ENCODE assay signal across 9 cellular contexts in genomic region chr2:152594022-152594712, GRCh38.
DNase-seq lines count a peak whose midpoint lies in the region; ATAC-seq and TF ChIP-seq lines count a peak whose summit lies in the region.
"Had no signal": no experiment of that assay in that cellular context is flagged by ENCODE, and none has a peak within 500 bp of the region (broad histone marks: within the 10 kb centered on the region; RNA-seq: fewer than 3 reads in every experiment).

No MANE protein-coding gene starts in this region.

- intact Hi-C loops in Right ventricle myocardium inferior (cut with DNase I), result no loop called here
- intact Hi-C loops in cardiac septum (cut with DNase I), result no loop called here

- no peak overlapping the region for H3K4me3 Mint-ChIP-seq in activated naive CD8-positive, alpha-beta T cell treated with anti-CD3 and anti-CD28 coated beads, Interleukin-2, amount 50 U/mL, for 24 hours
- H3K4me3 Mint-ChIP-seq in glutamatergic neuron (ENCODE audit: unreplicated experiment), result no peak overlapping the region
- H3K4me3 Mint-ChIP-seq: T-helper 1 cell treated with Interleukin-12 subunit alpha and Interleukin-12 subunit beta and Interleukin-4 antibody, amounts not matched to agents 30 μg/mL and 1 μg/mL, for 36 hours had no signal

- peaks cover 14% of the 10 kb centered on the region for H3K4me1 ChIP-seq in osteoblast (ENCODE audit: insufficient read depth, low read length)

- H3K27ac ChIP-seq in osteoblast (ENCODE audit: low read depth, low read length), result peak overlapping the region; percentile 41

- H3K36me3 ChIP-seq in osteoblast (ENCODE audit: insufficient read depth, low read length), result no peaks in the 10 kb centered on the region

- H4K20me1 ChIP-seq in osteoblast (ENCODE audit: insufficient read depth, low read length), result no peaks in the 10 kb centered on the region

- no peaks in the 10 kb centered on the region for H3K9me3 ChIP-seq in osteoblast (ENCODE audit: low read depth, low read length)

- no peaks in the 10 kb centered on the region for H3K27me3 ChIP-seq in osteoblast (ENCODE audit: insufficient read depth, low read length)

- peaks cover 12% of the 10 kb centered on the region for H3K4me1 Mint-ChIP-seq in activated naive CD8-positive, alpha-beta T cell treated with anti-CD3 and anti-CD28 coated beads, Interleukin-2, amount 50 U/mL, for 24 hours
- peaks cover 21% of the 10 kb centered on the region for H3K4me1 Mint-ChIP-seq in glutamatergic neuron (ENCODE audit: low read depth, unreplicated experiment)

- ATAC-seq in Right ventricle myocardium inferior, result peak; percentile 84
- ATAC-seq in HG03342 (IDR thresholded peaks at IDR 0.05; ENCODE audit: unreplicated experiment), result peak; percentile 89
- ATAC-seq in activated naive CD8-positive, alpha-beta T cell treated with anti-CD3 and anti-CD28 coated beads, Interleukin-2, amount 50 U/mL, for 24 hours, result peak; percentile 65

- no peaks in the 10 kb centered on the region for H3K36me3 Mint-ChIP-seq in activated naive CD8-positive, alpha-beta T cell treated with anti-CD3 and anti-CD28 coated beads, Interleukin-2, amount 50 U/mL, for 24 hours (ENCODE audit: low read depth)
- H3K36me3 Mint-ChIP-seq in glutamatergic neuron (ENCODE audit: unreplicated experiment), result no peaks in the 10 kb centered on the region

- TF ChIP-seq CTCF in osteoblast (IDR thresholded peaks at IDR 0.05; ENCODE audit: extremely low read depth, low read depth, low read length) (no peak), glutamatergic neuron (IDR thresholded peaks at IDR 0.05; ENCODE audit: partially characterized antibody, unreplicated experiment) (no peak)

- H3K27me3 Mint-ChIP-seq in activated naive CD8-positive, alpha-beta T cell treated with anti-CD3 and anti-CD28 coated beads, Interleukin-2, amount 50 U/mL, for 24 hours, result no peaks in the 10 kb centered on the region
- peaks cover 9% of the 10 kb centered on the region for H3K27me3 Mint-ChIP-seq in glutamatergic neuron (ENCODE audit: unreplicated experiment)

- H2AFZ ChIP-seq in osteoblast (ENCODE audit: low read length), result peak overlapping the region; percentile 2

- H3K79me2 ChIP-seq in osteoblast (ENCODE audit: insufficient read depth, low read length), result no peaks in the 10 kb centered on the region

- H3K27ac Mint-ChIP-seq in activated naive CD8-positive, alpha-beta T cell treated with anti-CD3 and anti-CD28 coated beads, Interleukin-2, amount 50 U/mL, for 24 hours, result peak overlapping the region; percentile 43
- no peak overlapping the region for H3K27ac Mint-ChIP-seq in glutamatergic neuron (ENCODE audit: unreplicated experiment)
- H3K27ac Mint-ChIP-seq: T-helper 1 cell treated with Interleukin-12 subunit alpha and Interleukin-12 subunit beta and Interleukin-4 antibody, amounts not matched to agents 30 μg/mL and 1 μg/mL, for 36 hours had no signal

- H3K9me3 Mint-ChIP-seq in activated naive CD8-positive, alpha-beta T cell treated with anti-CD3 and anti-CD28 coated beads, Interleukin-2, amount 50 U/mL, for 24 hours, result no peaks in the 10 kb centered on the region
- peaks cover 8% of the 10 kb centered on the region for H3K9me3 Mint-ChIP-seq in glutamatergic neuron (ENCODE audit: unreplicated experiment)
- H3K9me3 Mint-ChIP-seq: T-helper 1 cell treated with Interleukin-12 subunit alpha and Interleukin-12 subunit beta and Interleukin-4 antibody, amounts not matched to agents 30 μg/mL and 1 μg/mL, for 36 hours had no signal

- DNase-seq in Right ventricle myocardium inferior (ENCODE audit: missing footprints) (no peak), cardiac septum (ENCODE audit: low spot score) (no peak), osteoblast (ENCODE audit: insufficient read length, low spot score, missing footprints) (no peak), glutamatergic neuron (no peak), dedifferentiated amniotic fluid mesenchymal stem cell (ENCODE audit: extremely low spot score) (no peak)
- peak; percentile 3 for DNase-seq in activated naive CD8-positive, alpha-beta T cell treated with anti-CD3 and anti-CD28 coated beads, Interleukin-2, amount 50 U/mL, for 24 hours
- DNase-seq in activated T-cell treated with anti-CD3 and anti-CD28 coated beads, Interleukin-2, amount 50 U/mL, for 1 hour, result no peak

- peak overlapping the region; percentile 12 for H3K4me2 ChIP-seq in osteoblast (ENCODE audit: insufficient read depth, low read length)

- no peak overlapping the region for H3K4me3 ChIP-seq in osteoblast (ENCODE audit: insufficient read depth, low read length)
